ENCODE assay signal across 1 cellular context in genomic region chr4:97500423-97500822, GRCh38.
TF ChIP-seq lines count a peak whose summit lies in the region.

No MANE protein-coding gene starts in this region.

TF ChIP-seq in GM12878, 131 proteins besides CTCF, POLR2A, EP300 and RAD21 (continued from another document):
- TF ChIP-seq MTA2 (IDR thresholded peaks at IDR 0.05; ENCODE audit: low read depth) (peak; percentile 64), EED (IDR thresholded peaks at IDR 0.05; ENCODE audit: low read depth) (no peak), EGR1 (IDR thresholded peaks at IDR 0.05; ENCODE audit: borderline replicate concordance in 1 of 2, low read depth in 2 of 2, low read length in 2 of 2) (no peak), SUZ12 (IDR thresholded peaks at IDR 0.05; ENCODE audit: unreplicated experiment) (no peak), MEF2B (IDR thresholded peaks at IDR 0.05; ENCODE audit: partially characterized antibody, poor library complexity, severe bottlenecking) (no peak), ATF7 (IDR thresholded peaks at IDR 0.05; ENCODE audit: low read depth) (peak; percentile 50; the same call in 1 of the 2 replicates), YBX1 (IDR thresholded peaks at IDR 0.05) (no peak), IRF3 (IDR thresholded peaks at IDR 0.05) (no peak), NFXL1 (IDR thresholded peaks at IDR 0.05; ENCODE audit: borderline replicate concordance) (no peak)
